In the genomic region with DNA sequence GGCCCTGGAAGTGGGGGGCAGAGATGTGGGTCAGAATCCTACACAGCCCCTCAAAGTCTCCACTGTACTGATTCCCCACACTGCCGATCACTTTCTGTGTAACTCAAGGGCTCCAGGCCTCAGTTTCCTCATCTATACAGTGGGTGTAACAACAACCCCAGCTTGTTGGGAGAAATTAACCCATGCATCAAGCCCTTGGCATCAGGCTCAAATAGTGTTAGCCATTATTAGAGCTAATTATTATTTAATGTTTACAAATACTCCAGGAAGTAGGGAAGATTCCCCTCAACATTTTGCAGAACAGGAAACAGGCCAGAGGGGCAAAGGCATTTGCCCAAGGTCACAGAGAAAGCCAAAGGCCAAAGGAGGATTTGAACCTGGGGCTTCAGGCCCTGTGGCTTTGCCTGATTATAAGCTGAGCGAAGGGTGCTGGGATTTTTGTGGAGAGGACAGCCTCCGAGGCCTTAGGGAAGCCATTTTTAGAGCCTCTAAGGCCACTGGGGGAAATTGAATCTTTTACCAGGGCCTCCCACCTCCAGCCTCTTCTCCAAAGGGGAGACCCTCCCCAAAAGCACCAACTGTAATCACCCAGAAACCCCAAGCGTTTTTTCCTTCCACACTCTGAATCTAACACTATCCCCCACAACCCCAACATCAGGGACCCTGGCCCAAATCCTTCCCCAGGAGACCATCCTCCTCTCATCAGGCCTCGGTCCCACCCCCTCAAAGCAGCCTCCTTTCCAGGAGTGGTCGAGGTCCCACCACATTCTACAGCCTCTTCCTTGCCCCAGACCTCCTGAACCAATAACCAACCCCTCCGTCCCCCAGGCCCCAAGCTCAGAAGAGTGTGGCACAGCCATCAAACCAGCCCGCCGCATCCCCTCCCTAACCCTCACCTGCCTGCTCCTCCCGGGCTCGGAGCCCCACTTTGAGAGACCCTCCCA, we compare ENCODE assay signal across 8 cellular contexts. TPM values are rescaled to one million over a fixed set of nuclear protein-coding genes. Genes with fewer than 3 reads are reported as not detected.
DNase-seq lines count a peak whose midpoint lies in the region; ATAC-seq and TF ChIP-seq lines count a peak whose summit lies in the region.

No MANE protein-coding gene starts in this region.

- TF ChIP-seq CTCF in H9 (conservative IDR thresholded peaks at IDR 0.05) = no peak
- TF ChIP-seq CTCF in VCaP (conservative IDR thresholded peaks at IDR 0.05) = no peak
- TF ChIP-seq CTCF in fibroblast of villous mesenchyme (IDR thresholded peaks at IDR 0.05; ENCODE audit: insufficient read depth, low read depth, low read length) = no peak
- TF ChIP-seq CTCF in sigmoid colon (IDR thresholded peaks at IDR 0.05) = no peak

- H3K4me3 ChIP-seq in fibroblast of villous mesenchyme (ENCODE audit: low read depth, low read length) = peak overlapping the region; percentile 80
- peak overlapping the region; percentile 84 to 98 (median 90) for H3K4me3 ChIP-seq in sigmoid colon

- no peak for TF ChIP-seq POLR2A in sigmoid colon (IDR thresholded peaks at IDR 0.05)

- no peak overlapping the region for H2BK5ac ChIP-seq in H9 (ENCODE audit: insufficient read length, low read length)

- ATAC-seq in GM21423 (IDR thresholded peaks at IDR 0.05; ENCODE audit: unreplicated experiment) = no peak

- no peaks in the 10 kb centered on the region for H3K9me3 Mint-ChIP-seq in H9

- H2AK5ac ChIP-seq in H9 (ENCODE audit: insufficient read length, low read length) = no peak overlapping the region

- H3K9ac ChIP-seq in H9 (ENCODE audit: extremely low read depth, insufficient read length, low read length) = peak overlapping the region; percentile 78

- DNase-seq in H9 (peak; percentile 40), fibroblast of villous mesenchyme (ENCODE audit: low read depth) (no peak), sigmoid colon (no peak), NCI-H1694 treated with DMSO at 0.1 percent for 48 hours (lab: John Stamatoyannopoulos, UW) (no peak), NCI-H2107 treated with DMSO at 0.1 percent for 48 hours (lab: John Stamatoyannopoulos, UW; ENCODE audit: unreplicated experiment) (no peak), cerebellar nuclear complex (lab: John Stamatoyannopoulos, UW) (no peak)

- H4K5ac ChIP-seq in H9 (ENCODE audit: insufficient read length, low read depth, low read length) = no peak overlapping the region

- WGBS in H9 (ENCODE audit: extremely low coverage, insufficient read length, low lambda C conversion rate) = no CpG with 5 or more reads among the region's 11 CpGs
- WGBS in sigmoid colon, 2 donors = 20 to 24% methylated on average over 11 of the region's 11 CpGs

- H3K27ac ChIP-seq in H9 (ENCODE audit: insufficient read length, low read depth, low read length) (no peak overlapping the region), VCaP (peak overlapping the region; percentile 81), sigmoid colon (peak overlapping the region; percentile 92 to 99 (median 94))

- peaks cover 3% of the 10 kb centered on the region for H3K79me1 ChIP-seq in H9 (ENCODE audit: insufficient read depth, low read depth, low read length, poor library complexity, severe bottlenecking)

- peak overlapping the region; percentile 81 for H3K4me2 ChIP-seq in H9 (ENCODE audit: insufficient read depth, insufficient read length, low read length)

- 0 out of 2 replicates have a peak, but pooled peaks cover 2% of the 10 kb centered on the region for H3K4me1 ChIP-seq in H9 (ENCODE audit: insufficient read depth, low read length)
- H3K4me1 ChIP-seq in sigmoid colon = peaks cover 0 to 18% (median 13%) of the 10 kb centered on the region in 4 donors

- peak overlapping the region; percentile 80 to 88 for H3K4me3 Mint-ChIP-seq in H9

- no peak overlapping the region for H2BK15ac ChIP-seq in H9 (ENCODE audit: low read depth, low read length)

- no peaks in the 10 kb centered on the region for H3K79me2 ChIP-seq in H9 (ENCODE audit: insufficient read depth, low read length)

- H3K4ac ChIP-seq in H9 (ENCODE audit: low read depth, low read length) = no peak overlapping the region

- no peak overlapping the region for H3K23ac ChIP-seq in H9 (ENCODE audit: insufficient read length, low read depth, low read length)

- no peak overlapping the region for H3K56ac ChIP-seq in H9 (ENCODE audit: insufficient read length, low read depth, low read length)

- peaks cover 13 to 42% (median 42%) of the 10 kb centered on the region in 3 experiments; a peak in 6 of 7 replicates for H3K36me3 Mint-ChIP-seq in H9 (ENCODE audit: insufficient read depth in 1 of 3, low read depth in 3 of 3)

- H3K36me3 ChIP-seq in sigmoid colon = peaks cover 12 to 41% (median 17%) of the 10 kb centered on the region in 4 donors

- H3K14ac ChIP-seq in H9 (ENCODE audit: insufficient read depth, low read length) = no peak overlapping the region; the same call in 1 of the 2 replicates

- H2BK12ac ChIP-seq in H9 (ENCODE audit: insufficient read length, low read depth, low read length) = no peak overlapping the region

- no peak overlapping the region for H2BK20ac ChIP-seq in H9 (ENCODE audit: low read depth, low read length, poor library complexity, severe bottlenecking)

- H4K20me1 ChIP-seq in H9 (ENCODE audit: control insufficient read depth, insufficient read depth, insufficient read length) = no peaks in the 10 kb centered on the region

- H3K27me3 ChIP-seq in H9 (ENCODE audit: insufficient read depth, low read length) = no peaks in the 10 kb centered on the region
- H3K27me3 ChIP-seq in sigmoid colon = no peaks in the 10 kb centered on the region

- no peaks in the 10 kb centered on the region for H3K9me3 ChIP-seq in H9 (ENCODE audit: control insufficient read depth, low read depth, low read length)
- H3K9me3 ChIP-seq in sigmoid colon = no peaks in the 10 kb centered on the region

- H3K4me1 Mint-ChIP-seq in H9 = peaks cover 12% of the 10 kb centered on the region in 2 experiments

- peaks cover 8% of the 10 kb centered on the region for H3K23me2 ChIP-seq in H9 (ENCODE audit: insufficient read length, low read depth, low read length, poor library complexity, severe bottlenecking)

- intact Hi-C loops in sigmoid colon (cut with DNase I) = loop anchor here (2.0 kb wide), 1 partner anchor 19 kb away; a partner anchor contains a TSS

- no peak overlapping the region for H4K91ac ChIP-seq in H9 (ENCODE audit: insufficient read length, low read depth, low read length)

- TF ChIP-seq EP300 in sigmoid colon (IDR thresholded peaks at IDR 0.05) = no peak

- no peak overlapping the region for H4K8ac ChIP-seq in H9 (replicated peaks; ENCODE audit: insufficient read length, low read depth, low read length)

- H2AFZ ChIP-seq in H9 (ENCODE audit: low read length) = no peak overlapping the region

- H3K27ac Mint-ChIP-seq in H9 = peak overlapping the region; percentile 92 to 96 (median 93); a peak in 6 of 7 replicates

- H3T11ph ChIP-seq in H9 (ENCODE audit: low read length) = no peak overlapping the region

- H3K27me3 Mint-ChIP-seq in H9 (ENCODE audit: low read depth) = no peaks in the 10 kb centered on the region

- H3K18ac ChIP-seq in H9 (ENCODE audit: insufficient read length, low read depth, low read length) = peak overlapping the region; percentile 29

- H2BK120ac ChIP-seq in H9 (ENCODE audit: low read depth, low read length, poor library complexity, severe bottlenecking) = no peak overlapping the region

RNA-seq across cellular contexts. Expression of a gene that starts 1.1 kb away (rescaled TPM):
- total RNA-seq in H9 (2021) = 308 and 310 TPM in 2 replicates
- total RNA-seq in fibroblast of villous mesenchyme = 209 and 241 TPM in 2 replicates
- 100 to 1,000 TPM; 366 to 456 (median 403) TPM for total RNA-seq in sigmoid colon
- 100 to 1,000 TPM; 200 to 234 (median 232) TPM for polyA plus RNA-seq in sigmoid colon

RNA-seq across cellular contexts. Expression of a gene that starts 15.4 kb away (rescaled TPM):
- total RNA-seq in H9 (2021) = 138 and 143 TPM in 2 replicates
- 92.8 and 93.1 TPM in 2 replicates for total RNA-seq in fibroblast of villous mesenchyme
- 100 to 1,000 TPM; 107 to 122 (median 120) TPM for total RNA-seq in sigmoid colon
- 100 to 1,000 TPM in 1 of 3 donors, 10 to 100 TPM in 2; 84.9 to 118 (median 93.2) TPM for polyA plus RNA-seq in sigmoid colon

RNA-seq across cellular contexts. Expression of a gene that starts 20.4 kb away (rescaled TPM):
- 15.5 and 17.0 TPM in 2 replicates for total RNA-seq in H9 (2021)
- 15.1 and 19.9 TPM in 2 replicates for total RNA-seq in fibroblast of villous mesenchyme
- total RNA-seq in sigmoid colon = 10 to 100 TPM in 3 of 4 donors, 1 to 10 TPM in 1; 7.1 to 20.2 (median 11.9) TPM
- 10 to 100 TPM in 1 of 3 donors, 1 to 10 TPM in 2; 6.2 to 14.6 (median 8.4) TPM for polyA plus RNA-seq in sigmoid colon

RNA-seq across cellular contexts. Expression of a gene that starts 29.4 kb away (rescaled TPM):
- total RNA-seq in H9 (2021) (1,265 and 1,276 TPM in 2 replicates), fibroblast of villous mesenchyme (357 and 396 TPM in 2 replicates), sigmoid colon (1,000 to 10,000 TPM in 1 of 4 donors, 100 to 1,000 TPM in 3; 450 to 1,088 (median 720) TPM)
- 1,000 to 10,000 TPM; 1,029 to 1,720 (median 1,156) TPM for polyA plus RNA-seq in sigmoid colon

RNA-seq across cellular contexts. Expression of a gene that starts 46.3 kb away (rescaled TPM):
- total RNA-seq in H9 (2021) (72.3 and 79.0 TPM in 2 replicates), fibroblast of villous mesenchyme (27.6 and 41.6 TPM in 2 replicates), sigmoid colon (100 to 1,000 TPM in 1 of 4 donors, 10 to 100 TPM in 3; 70.3 to 101 (median 85.6) TPM)
- 10 to 100 TPM; 40.5 to 79.1 (median 63.1) TPM for polyA plus RNA-seq in sigmoid colon
